12 cellular contexts compared by ENCODE assay signal in the genomic region with DNA sequence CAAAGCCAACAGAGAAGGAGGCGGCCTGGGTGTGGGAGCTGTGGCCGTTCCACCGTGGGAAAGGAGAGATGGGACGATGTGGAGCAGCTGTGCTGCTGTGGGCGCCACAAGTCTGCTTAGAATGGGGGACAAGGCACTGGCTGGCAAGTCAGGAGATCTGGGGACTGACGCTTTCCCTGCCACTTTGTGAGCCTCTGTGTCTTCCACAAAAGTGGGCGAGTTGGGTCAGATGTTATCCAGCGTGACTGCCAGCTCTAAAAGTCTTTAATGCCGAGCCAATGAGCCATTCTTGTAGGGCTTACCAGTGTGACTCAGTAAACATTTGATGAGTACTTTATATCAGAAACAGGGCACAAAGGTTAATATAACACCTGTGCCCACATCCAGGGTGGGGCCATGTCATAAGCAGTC.
DNase-seq lines count a peak whose midpoint lies in the region; ATAC-seq and TF ChIP-seq lines count a peak whose summit lies in the region.
"Had no signal": no experiment of that assay in that cellular context is flagged by ENCODE, and none has a peak within 500 bp of the region (broad histone marks: within the 10 kb centered on the region; RNA-seq: fewer than 3 reads in every experiment).

No MANE protein-coding gene starts in this region.

- peaks cover 27% of the 10 kb centered on the region; the same call in 1 of the 2 replicates for H3K79me2 ChIP-seq in SK-N-SH (ENCODE audit: insufficient read depth)

- H3K27ac ChIP-seq in body of pancreas = peak overlapping the region; percentile 75 to 83 (median 79)
- peak overlapping the region in 1 of 2 donors; percentile 13 for H3K27ac ChIP-seq in left lung
- H3K27ac ChIP-seq in stomach = peak overlapping the region; percentile 68 to 88 (median 77)
- no peak overlapping the region for H3K27ac ChIP-seq in effector memory CD4-positive, alpha-beta T cell (ENCODE audit: insufficient read depth, low read length, poor library complexity, severe bottlenecking)
- H3K27ac ChIP-seq in spleen = peak overlapping the region in 1 of 8 donors; percentile 2
- no peak overlapping the region for H3K27ac ChIP-seq in SK-N-SH (ENCODE audit: low read depth in 2 of 2, low read length in 1 of 2)
- H3K27ac ChIP-seq: suprapubic skin had no signal

- peak in 2 of 3 donors; percentile 21 to 44 for TF ChIP-seq POLR2A in body of pancreas (IDR thresholded peaks at IDR 0.05)
- TF ChIP-seq POLR2A in stomach (IDR thresholded peaks at IDR 0.05) = no peak
- TF ChIP-seq POLR2A in spleen (IDR thresholded peaks at IDR 0.05) = no peak

- H3F3A ChIP-seq in SK-N-SH (replicated peaks; ENCODE audit: insufficient read depth) = peaks cover 16% of the 10 kb centered on the region

- no peak overlapping the region for H2AFZ ChIP-seq in SK-N-SH (ENCODE audit: low read depth)

- no peaks in the 10 kb centered on the region for H3K9me2 ChIP-seq in SK-N-SH

- TF ChIP-seq EP300 in stomach (IDR thresholded peaks at IDR 0.05) (no peak), SK-N-SH (IDR thresholded peaks at IDR 0.05; ENCODE audit: borderline replicate concordance in 1 of 2, low read depth in 1 of 2, low read length in 1 of 2) (no peak)

- H3K27me3 ChIP-seq in body of pancreas = no peaks in the 10 kb centered on the region
- no peaks in the 10 kb centered on the region for H3K27me3 ChIP-seq in left lung
- no peaks in the 10 kb centered on the region for H3K27me3 ChIP-seq in stomach
- no peaks in the 10 kb centered on the region for H3K27me3 ChIP-seq in effector memory CD4-positive, alpha-beta T cell (replicated peaks; ENCODE audit: control insufficient read depth, insufficient read depth, low read length, poor library complexity, severe bottlenecking)
- no peaks in the 10 kb centered on the region for H3K27me3 ChIP-seq in spleen (replicated peaks in 1 of 7)
- no peaks in the 10 kb centered on the region for H3K27me3 ChIP-seq in SK-N-SH (ENCODE audit: insufficient read depth)
- H3K27me3 ChIP-seq: suprapubic skin had no signal

- no peaks in the 10 kb centered on the region for H3K36me3 ChIP-seq in body of pancreas (replicated peaks in 1 of 2; ENCODE audit: insufficient read depth in 1 of 2, low read depth in 2 of 2)
- H3K36me3 ChIP-seq in left lung = no peaks in the 10 kb centered on the region
- no peaks in the 10 kb centered on the region for H3K36me3 ChIP-seq in stomach
- H3K36me3 ChIP-seq in effector memory CD4-positive, alpha-beta T cell (ENCODE audit: control insufficient read depth, insufficient read depth, low read length) = no peaks in the 10 kb centered on the region
- peaks cover 0 to 24% (median 0%) of the 10 kb centered on the region in 6 donors for H3K36me3 ChIP-seq in spleen
- H3K36me3 ChIP-seq in SK-N-SH (replicated peaks in 1 of 2; ENCODE audit: control insufficient read depth in 1 of 2, insufficient read depth in 2 of 2, low read length in 1 of 2) = no peaks in the 10 kb centered on the region
- H3K36me3 ChIP-seq: suprapubic skin had no signal

- DNase-seq in NCI-H510A treated with DMSO at 0.1 percent for 48 hours (lab: John Stamatoyannopoulos, UW) (peak; percentile 46), NCI-H510A (lab: John Stamatoyannopoulos, UW) (no peak), body of pancreas (peak; percentile 63 to 86 (median 80)), left lung (no peak), stomach (peak; percentile 75), spleen (no peak), SK-N-SH (no peak)
- DNase-seq in effector memory CD4-positive, alpha-beta T cell = no peak
- DNase-seq: 8988T; activated CD4-positive, alpha-beta T cell treated with anti-CD3 and anti-CD28 coated beads, Interleukin-2, amount 50 U/mL, for 1 hour; NCI-H1436 treated with DMSO at 0.1 percent for 48 hours had no signal

- POLR2A ChIA-PET in SK-N-SH (lab: Yijun Ruan, JAX) = no interaction called here

- H3K9ac ChIP-seq in SK-N-SH = no peak overlapping the region

- CTCF ChIA-PET in SK-N-SH (lab: Yijun Ruan, JAX) = interaction anchor here (0.7 to 1.8 kb wide), 4 partner anchors 22 to 106 kb away, joined by 3 to 7 read pairs (median 4); no protein-coding TSS in a partner anchor

- ATAC-seq in body of pancreas = peak; percentile 79
- peak; percentile 64 for ATAC-seq in left lung

- H3K4me1 ChIP-seq in body of pancreas = peaks cover 91% of the 10 kb centered on the region
- peaks cover 28 to 69% of the 10 kb centered on the region in 2 donors for H3K4me1 ChIP-seq in left lung
- H3K4me1 ChIP-seq in stomach = peaks cover 65 to 87% (median 76%) of the 10 kb centered on the region in 4 donors
- peaks cover 23% of the 10 kb centered on the region for H3K4me1 ChIP-seq in effector memory CD4-positive, alpha-beta T cell (ENCODE audit: control insufficient read depth, insufficient read depth, low read length, poor library complexity, severe bottlenecking)
- peaks cover 33 to 100% (median 68%) of the 10 kb centered on the region in 6 donors for H3K4me1 ChIP-seq in spleen
- H3K4me1 ChIP-seq in SK-N-SH (ENCODE audit: control insufficient read depth in 1 of 2, insufficient read depth in 2 of 2, low read depth in 1 of 2, low read length in 1 of 2) = peaks cover 19 to 28% of the 10 kb centered on the region in 2 experiments; a peak in 3 of 4 replicates

- H3K9me3 ChIP-seq in body of pancreas (no peaks in the 10 kb centered on the region), left lung (no peaks in the 10 kb centered on the region), stomach (no peaks in the 10 kb centered on the region), spleen (no peaks in the 10 kb centered on the region), SK-N-SH (no peaks in the 10 kb centered on the region)
- H3K9me3 ChIP-seq in effector memory CD4-positive, alpha-beta T cell (ENCODE audit: control insufficient read depth, low read length) = no peaks in the 10 kb centered on the region
- H3K9me3 ChIP-seq: suprapubic skin had no signal

- no peak overlapping the region for H3K4me2 ChIP-seq in SK-N-SH

- H4K20me1 ChIP-seq in SK-N-SH (ENCODE audit: insufficient read depth) = no peaks in the 10 kb centered on the region

- 27 to 32% methylated on average over 9 of the region's 9 CpGs for WGBS in body of pancreas, 2 donors
- WGBS in stomach, 5 donors = 36 to 66% (median 40%) methylated on average over 9 of the region's 9 CpGs
- WGBS in spleen, 5 donors = 92 to 97% (median 94%) methylated on average over 9 of the region's 9 CpGs
- 95% methylated on average over 9 of the region's 9 CpGs for WGBS in SK-N-SH (ENCODE audit: low lambda C conversion rate)

- H3K4me3 ChIP-seq in body of pancreas (no peak overlapping the region), left lung (no peak overlapping the region), stomach (no peak overlapping the region), spleen (no peak overlapping the region), SK-N-SH (ENCODE audit: low read depth in 2 of 2, low read length in 1 of 2) (no peak overlapping the region)
- H3K4me3 ChIP-seq in effector memory CD4-positive, alpha-beta T cell (ENCODE audit: insufficient read depth, low read depth, low read length, poor library complexity, severe bottlenecking) = no peak overlapping the region
- H3K4me3 ChIP-seq: suprapubic skin had no signal

- TF ChIP-seq CTCF in body of pancreas (IDR thresholded peaks at IDR 0.05) (no peak), left lung (IDR thresholded peaks at IDR 0.05) (no peak), stomach (IDR thresholded peaks at IDR 0.05) (no peak), spleen (IDR thresholded peaks at IDR 0.05 in 8 of 11, conservative IDR thresholded peaks at IDR 0.05 in 3 of 11) (no peak), SK-N-SH (IDR thresholded peaks at IDR 0.05) (no peak)

- intact Hi-C loops in body of pancreas (cut with DNase I) = no loop called here
- intact Hi-C loops in left lung (cut with DNase I) = no loop called here
- intact Hi-C loops in stomach (cut with DNase I; ENCODE audit: low total_unique reads) = no loop called here
- intact Hi-C loops in spleen (cut with DNase I; ENCODE audit: low total_unique reads) = no loop called here

- TF ChIP-seq RAD21 in SK-N-SH (IDR thresholded peaks at IDR 0.05; ENCODE audit: low read length) = no peak

TF ChIP-seq in SK-N-SH, 30 proteins besides CTCF, POLR2A, EP300 and RAD21 (continues in another document):
- TF ChIP-seq, protein P1, sequence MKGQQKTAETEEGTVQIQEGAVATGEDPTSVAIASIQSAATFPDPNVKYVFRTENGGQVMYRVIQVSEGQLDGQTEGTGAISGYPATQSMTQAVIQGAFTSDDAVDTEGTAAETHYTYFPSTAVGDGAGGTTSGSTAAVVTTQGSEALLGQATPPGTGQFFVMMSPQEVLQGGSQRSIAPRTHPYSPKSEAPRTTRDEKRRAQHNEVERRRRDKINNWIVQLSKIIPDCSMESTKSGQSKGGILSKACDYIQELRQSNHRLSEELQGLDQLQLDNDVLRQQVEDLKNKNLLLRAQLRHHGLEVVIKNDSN (IDR thresholded peaks at IDR 0.05; ENCODE audit: borderline replicate concordance, low read depth) = no peak
- TF ChIP-seq, protein P2, sequence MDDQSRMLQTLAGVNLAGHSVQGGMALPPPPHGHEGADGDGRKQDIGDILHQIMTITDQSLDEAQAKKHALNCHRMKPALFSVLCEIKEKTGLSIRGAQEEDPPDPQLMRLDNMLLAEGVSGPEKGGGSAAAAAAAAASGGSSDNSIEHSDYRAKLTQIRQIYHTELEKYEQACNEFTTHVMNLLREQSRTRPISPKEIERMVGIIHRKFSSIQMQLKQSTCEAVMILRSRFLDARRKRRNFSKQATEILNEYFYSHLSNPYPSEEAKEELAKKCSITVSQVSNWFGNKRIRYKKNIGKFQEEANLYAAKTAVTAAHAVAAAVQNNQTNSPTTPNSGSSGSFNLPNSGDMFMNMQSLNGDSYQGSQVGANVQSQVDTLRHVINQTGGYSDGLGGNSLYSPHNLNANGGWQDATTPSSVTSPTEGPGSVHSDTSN (IDR thresholded peaks at IDR 0.05) = no peak
- TF ChIP-seq GATA2 (CRISPR knock-in tag; IDR thresholded peaks at IDR 0.05) = no peak
- no peak for TF ChIP-seq TAF1 (IDR thresholded peaks at IDR 0.05; ENCODE audit: borderline replicate concordance, low read depth, low read length)
- TF ChIP-seq EZH2phosphoT487 (IDR thresholded peaks at IDR 0.05; ENCODE audit: borderline replicate concordance, low read depth) = no peak
- no peak for TF ChIP-seq CHD2 (IDR thresholded peaks at IDR 0.05; ENCODE audit: low read length, partially characterized antibody)
- no peak for TF ChIP-seq MEF2A (IDR thresholded peaks at IDR 0.05; ENCODE audit: borderline replicate concordance, low read depth)

Comparison
In these comparisons a context has a peak if more than half of its experiments do, and no peak if none do; other contexts are left out.
1. DNase-seq: peak in NCI-H510A treated with DMSO at 0.1 percent for 48 hours (single experiment), body of pancreas (4 of 4) and stomach (single experiment); none in NCI-H510A (single experiment), left lung (0 of 2), effector memory CD4-positive, alpha-beta T cell (0 of 3), spleen (single experiment) and SK-N-SH (single experiment).
2. H3K27ac ChIP-seq: peak in body of pancreas (4 of 4) and stomach (5 of 5); none in effector memory CD4-positive, alpha-beta T cell (single experiment) and SK-N-SH (0 of 2).
3. POLR2A ChIP-seq: peak in body of pancreas (2 of 3); none in stomach (0 of 4) and spleen (0 of 3).